ENCODE assay signal across 1 cellular context in genomic region chr11:66047541-66048365, GRCh38.
TF ChIP-seq lines count a peak whose summit lies in the region.

No MANE protein-coding gene starts in this region.

TF ChIP-seq in HEK293, 187 proteins besides CTCF, POLR2A, EP300 and RAD21 (continued from another document):
- no peak for TF ChIP-seq ZNF518A (tag by site-specific recombination; conservative IDR thresholded peaks at IDR 0.05; ENCODE audit: low read depth)
- no peak for TF ChIP-seq ZNF658 (tag by site-specific recombination; IDR thresholded peaks at IDR 0.05)
- TF ChIP-seq YY2 (tag by site-specific recombination; IDR thresholded peaks at IDR 0.05), result no peak
- TF ChIP-seq, protein P1, sequence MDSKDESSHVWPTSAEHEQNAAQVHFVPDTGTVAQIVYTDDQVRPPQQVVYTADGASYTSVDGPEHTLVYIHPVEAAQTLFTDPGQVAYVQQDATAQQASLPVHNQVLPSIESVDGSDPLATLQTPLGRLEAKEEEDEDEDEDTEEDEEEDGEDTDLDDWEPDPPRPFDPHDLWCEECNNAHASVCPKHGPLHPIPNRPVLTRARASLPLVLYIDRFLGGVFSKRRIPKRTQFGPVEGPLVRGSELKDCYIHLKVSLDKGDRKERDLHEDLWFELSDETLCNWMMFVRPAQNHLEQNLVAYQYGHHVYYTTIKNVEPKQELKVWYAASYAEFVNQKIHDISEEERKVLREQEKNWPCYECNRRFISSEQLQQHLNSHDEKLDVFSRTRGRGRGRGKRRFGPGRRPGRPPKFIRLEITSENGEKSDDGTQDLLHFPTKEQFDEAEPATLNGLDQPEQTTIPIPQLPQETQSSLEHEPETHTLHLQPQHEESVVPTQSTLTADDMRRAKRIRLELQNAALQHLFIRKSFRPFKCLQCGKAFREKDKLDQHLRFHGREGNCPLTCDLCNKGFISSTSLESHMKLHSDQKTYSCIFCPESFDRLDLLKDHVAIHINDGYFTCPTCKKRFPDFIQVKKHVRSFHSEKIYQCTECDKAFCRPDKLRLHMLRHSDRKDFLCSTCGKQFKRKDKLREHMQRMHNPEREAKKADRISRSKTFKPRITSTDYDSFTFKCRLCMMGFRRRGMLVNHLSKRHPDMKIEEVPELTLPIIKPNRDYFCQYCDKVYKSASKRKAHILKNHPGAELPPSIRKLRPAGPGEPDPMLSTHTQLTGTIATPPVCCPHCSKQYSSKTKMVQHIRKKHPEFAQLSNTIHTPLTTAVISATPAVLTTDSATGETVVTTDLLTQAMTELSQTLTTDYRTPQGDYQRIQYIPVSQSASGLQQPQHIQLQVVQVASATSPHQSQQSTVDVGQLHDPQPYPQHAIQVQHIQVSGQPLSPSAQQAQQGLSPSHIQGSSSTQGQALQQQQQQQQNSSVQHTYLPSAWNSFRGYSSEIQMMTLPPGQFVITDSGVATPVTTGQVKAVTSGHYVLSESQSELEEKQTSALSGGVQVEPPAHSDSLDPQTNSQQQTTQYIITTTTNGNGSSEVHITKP (tag by site-specific recombination; IDR thresholded peaks at IDR 0.05), result peak; percentile 87
- TF ChIP-seq ZNF645 (tag by site-specific recombination; IDR thresholded peaks at IDR 0.05), result no peak
- TF ChIP-seq ZNF132 (tag by site-specific recombination; IDR thresholded peaks at IDR 0.05; ENCODE audit: borderline replicate concordance), result no peak
- peak; percentile 87 for TF ChIP-seq GLIS1 (tag by site-specific recombination; IDR thresholded peaks at IDR 0.05)
- TF ChIP-seq HOXD13 (CRISPR knock-in tag; IDR thresholded peaks at IDR 0.05; ENCODE audit: borderline replicate concordance), result no peak
- TF ChIP-seq ZFP69B (tag by site-specific recombination; IDR thresholded peaks at IDR 0.05), result no peak
- TF ChIP-seq, protein P2, sequence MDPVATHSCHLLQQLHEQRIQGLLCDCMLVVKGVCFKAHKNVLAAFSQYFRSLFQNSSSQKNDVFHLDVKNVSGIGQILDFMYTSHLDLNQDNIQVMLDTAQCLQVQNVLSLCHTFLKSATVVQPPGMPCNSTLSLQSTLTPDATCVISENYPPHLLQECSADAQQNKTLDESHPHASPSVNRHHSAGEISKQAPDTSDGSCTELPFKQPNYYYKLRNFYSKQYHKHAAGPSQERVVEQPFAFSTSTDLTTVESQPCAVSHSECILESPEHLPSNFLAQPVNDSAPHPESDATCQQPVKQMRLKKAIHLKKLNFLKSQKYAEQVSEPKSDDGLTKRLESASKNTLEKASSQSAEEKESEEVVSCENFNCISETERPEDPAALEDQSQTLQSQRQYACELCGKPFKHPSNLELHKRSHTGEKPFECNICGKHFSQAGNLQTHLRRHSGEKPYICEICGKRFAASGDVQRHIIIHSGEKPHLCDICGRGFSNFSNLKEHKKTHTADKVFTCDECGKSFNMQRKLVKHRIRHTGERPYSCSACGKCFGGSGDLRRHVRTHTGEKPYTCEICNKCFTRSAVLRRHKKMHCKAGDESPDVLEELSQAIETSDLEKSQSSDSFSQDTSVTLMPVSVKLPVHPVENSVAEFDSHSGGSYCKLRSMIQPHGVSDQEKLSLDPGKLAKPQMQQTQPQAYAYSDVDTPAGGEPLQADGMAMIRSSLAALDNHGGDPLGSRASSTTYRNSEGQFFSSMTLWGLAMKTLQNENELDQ (tag by site-specific recombination; IDR thresholded peaks at IDR 0.05; ENCODE audit: low read depth), result no peak
